Comparison of ENCODE assay signal across 1 cellular context in genomic region chr22:20457506-20458240, GRCh38.
TF ChIP-seq lines count a peak whose summit lies in the region.

No MANE protein-coding gene starts in this region.

TF ChIP-seq in K562, 482 proteins besides CTCF, POLR2A, EP300 and RAD21:
- TF ChIP-seq ZC3H4 (CRISPR knock-in tag; IDR thresholded peaks at IDR 0.05; ENCODE audit: borderline replicate concordance) (peak; percentile 80; the same call in 1 of the 2 replicates), IRF2 (CRISPR knock-in tag; IDR thresholded peaks at IDR 0.05) (peak; percentile 90; the same call in 1 of the 2 replicates), MCM5 (IDR thresholded peaks at IDR 0.05; ENCODE audit: low read depth) (no peak), STAG1 (CRISPR knock-in tag; IDR thresholded peaks at IDR 0.05; ENCODE audit: borderline replicate concordance) (peak; percentile 30; the same call in 1 of the 2 replicates), ZBTB7A (IDR thresholded peaks at IDR 0.05; ENCODE audit: borderline replicate concordance, control insufficient read depth, low read depth, low read length) (no peak), SETDB1 (IDR thresholded peaks at IDR 0.05; ENCODE audit: low read length) (peak; percentile 72), CBFB (CRISPR knock-in tag; IDR thresholded peaks at IDR 0.05) (0 out of 2 replicates have a peak, but pooled peaks have one; percentile 5), ZNF780A (CRISPR knock-in tag; IDR thresholded peaks at IDR 0.05) (no peak), SRSF3 (IDR thresholded peaks at IDR 0.05; ENCODE audit: insufficient read depth, low read length) (0 out of 2 replicates have a peak, but pooled peaks have one; percentile 13), LCOR (CRISPR knock-in tag; IDR thresholded peaks at IDR 0.05) (no peak), NR3C1 (CRISPR knock-in tag; IDR thresholded peaks at IDR 0.05) (peak; percentile 61), MED1 (CRISPR knock-in tag; IDR thresholded peaks at IDR 0.05; ENCODE audit: borderline replicate concordance) (0 out of 2 replicates have a peak, but pooled peaks have one; percentile 58), THAP12 (CRISPR knock-in tag; IDR thresholded peaks at IDR 0.05) (peak; percentile 67), MYBL2 (IDR thresholded peaks at IDR 0.05; ENCODE audit: low read depth) (no peak), MYBL2 (CRISPR knock-in tag; IDR thresholded peaks at IDR 0.05; ENCODE audit: borderline replicate concordance) (peak; percentile 75), NUFIP1 (IDR thresholded peaks at IDR 0.05; ENCODE audit: partially characterized antibody) (no peak), STAT6 (CRISPR knock-in tag; IDR thresholded peaks at IDR 0.05) (peak; percentile 83; the same call in 1 of the 2 replicates), ZFX (CRISPR knock-in tag; IDR thresholded peaks at IDR 0.05) (peak; percentile 29; the same call in 1 of the 2 replicates), MAX (CRISPR knock-in tag; IDR thresholded peaks at IDR 0.05) (peak; percentile 25; the same call in 1 of the 2 replicates), POLR2G (IDR thresholded peaks at IDR 0.05; ENCODE audit: low read depth, low read length) (peak; percentile 52), USF1 (CRISPR knock-in tag; IDR thresholded peaks at IDR 0.05) (peak; percentile 51), WHSC1 (IDR thresholded peaks at IDR 0.05; ENCODE audit: low read length) (peak; percentile 76), ZNF449 (CRISPR knock-in tag; IDR thresholded peaks at IDR 0.05) (no peak), ELK3 (CRISPR knock-in tag; IDR thresholded peaks at IDR 0.05) (no peak), E2F3 (CRISPR knock-in tag; IDR thresholded peaks at IDR 0.05) (no peak), RBBP5 (IDR thresholded peaks at IDR 0.05; ENCODE audit: borderline replicate concordance, insufficient read depth, low read length, poor library complexity, severe bottlenecking) (peak; percentile 23)
- TF ChIP-seq, protein P1, sequence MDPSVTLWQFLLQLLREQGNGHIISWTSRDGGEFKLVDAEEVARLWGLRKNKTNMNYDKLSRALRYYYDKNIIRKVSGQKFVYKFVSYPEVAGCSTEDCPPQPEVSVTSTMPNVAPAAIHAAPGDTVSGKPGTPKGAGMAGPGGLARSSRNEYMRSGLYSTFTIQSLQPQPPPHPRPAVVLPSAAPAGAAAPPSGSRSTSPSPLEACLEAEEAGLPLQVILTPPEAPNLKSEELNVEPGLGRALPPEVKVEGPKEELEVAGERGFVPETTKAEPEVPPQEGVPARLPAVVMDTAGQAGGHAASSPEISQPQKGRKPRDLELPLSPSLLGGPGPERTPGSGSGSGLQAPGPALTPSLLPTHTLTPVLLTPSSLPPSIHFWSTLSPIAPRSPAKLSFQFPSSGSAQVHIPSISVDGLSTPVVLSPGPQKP (CRISPR knock-in tag; IDR thresholded peaks at IDR 0.05) = 0 out of 2 replicates have a peak, but pooled peaks have one; percentile 65
- TF ChIP-seq, protein P2, sequence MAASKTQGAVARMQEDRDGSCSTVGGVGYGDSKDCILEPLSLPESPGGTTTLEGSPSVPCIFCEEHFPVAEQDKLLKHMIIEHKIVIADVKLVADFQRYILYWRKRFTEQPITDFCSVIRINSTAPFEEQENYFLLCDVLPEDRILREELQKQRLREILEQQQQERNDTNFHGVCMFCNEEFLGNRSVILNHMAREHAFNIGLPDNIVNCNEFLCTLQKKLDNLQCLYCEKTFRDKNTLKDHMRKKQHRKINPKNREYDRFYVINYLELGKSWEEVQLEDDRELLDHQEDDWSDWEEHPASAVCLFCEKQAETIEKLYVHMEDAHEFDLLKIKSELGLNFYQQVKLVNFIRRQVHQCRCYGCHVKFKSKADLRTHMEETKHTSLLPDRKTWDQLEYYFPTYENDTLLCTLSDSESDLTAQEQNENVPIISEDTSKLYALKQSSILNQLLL (CRISPR knock-in tag; IDR thresholded peaks at IDR 0.05; ENCODE audit: borderline replicate concordance) = 0 out of 2 replicates have a peak, but pooled peaks have one; percentile 28
- TF ChIP-seq, protein P3, sequence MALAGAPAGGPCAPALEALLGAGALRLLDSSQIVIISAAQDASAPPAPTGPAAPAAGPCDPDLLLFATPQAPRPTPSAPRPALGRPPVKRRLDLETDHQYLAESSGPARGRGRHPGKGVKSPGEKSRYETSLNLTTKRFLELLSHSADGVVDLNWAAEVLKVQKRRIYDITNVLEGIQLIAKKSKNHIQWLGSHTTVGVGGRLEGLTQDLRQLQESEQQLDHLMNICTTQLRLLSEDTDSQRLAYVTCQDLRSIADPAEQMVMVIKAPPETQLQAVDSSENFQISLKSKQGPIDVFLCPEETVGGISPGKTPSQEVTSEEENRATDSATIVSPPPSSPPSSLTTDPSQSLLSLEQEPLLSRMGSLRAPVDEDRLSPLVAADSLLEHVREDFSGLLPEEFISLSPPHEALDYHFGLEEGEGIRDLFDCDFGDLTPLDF (CRISPR knock-in tag; IDR thresholded peaks at IDR 0.05) = peak; percentile 58; the same call in 1 of the 2 replicates
- TF ChIP-seq, protein P4, sequence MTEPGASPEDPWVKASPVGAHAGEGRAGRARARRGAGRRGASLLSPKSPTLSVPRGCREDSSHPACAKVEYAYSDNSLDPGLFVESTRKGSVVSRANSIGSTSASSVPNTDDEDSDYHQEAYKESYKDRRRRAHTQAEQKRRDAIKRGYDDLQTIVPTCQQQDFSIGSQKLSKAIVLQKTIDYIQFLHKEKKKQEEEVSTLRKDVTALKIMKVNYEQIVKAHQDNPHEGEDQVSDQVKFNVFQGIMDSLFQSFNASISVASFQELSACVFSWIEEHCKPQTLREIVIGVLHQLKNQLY (CRISPR knock-in tag; conservative IDR thresholded peaks at IDR 0.05) = peak in 1 of 2 experiments; percentile 17; a peak in 1 of 4 replicates
